14 cellular contexts compared by ENCODE assay signal in genomic region chr18:46169464-46169941, GRCh38.
A peak's percentile ranks its signal among the peaks of the same experiment; 100 is the strongest.
DNase-seq lines count a peak whose midpoint lies in the region; ATAC-seq and TF ChIP-seq lines count a peak whose summit lies in the region.
"Had no signal": no experiment of that assay in that cellular context is flagged by ENCODE, and none has a peak within 500 bp of the region (broad histone marks: within the 10 kb centered on the region; RNA-seq: fewer than 3 reads in every experiment).

No MANE protein-coding gene starts in this region.

- intact Hi-C loops in testis (cut with DNase I; ENCODE audit: low total_unique reads), result no loop called here
- intact Hi-C loops in left ventricle myocardium superior (cut with micrococcal nuclease), result no loop called here

- H3K9me3 ChIP-seq in RWPE2 (ENCODE audit: severe bottlenecking) (no peaks in the 10 kb centered on the region), fibroblast of lung (ENCODE audit: control insufficient read depth, insufficient read depth, low read depth, low read length) (no peaks in the 10 kb centered on the region), testis (no peaks in the 10 kb centered on the region)
- H3K9me3 ChIP-seq: BLaER1 treated with 17β-estradiol and CSF1 and Interleukin-3, amounts not matched to agents 10 nM and 100 nM; Peyer's patch; spleen; suprapubic skin had no signal

- no peaks in the 10 kb centered on the region for H3K27me3 Mint-ChIP-seq in activated T-cell treated with anti-CD3 and anti-CD28 coated beads, Interleukin-2, amount 50 U/mL, for 24 hours
- H3K27me3 Mint-ChIP-seq in activated T-cell treated with anti-CD3 and anti-CD28 coated beads, Interleukin-2, amount 50 U/mL, for 4 hours (ENCODE audit: low read depth), result no peaks in the 10 kb centered on the region

- peaks cover 6% of the 10 kb centered on the region for H3K79me2 ChIP-seq in fibroblast of lung (ENCODE audit: control insufficient read depth, insufficient read depth, low read length)

- TF ChIP-seq CTCF in RWPE2 (IDR thresholded peaks at IDR 0.05; ENCODE audit: poor library complexity, severe bottlenecking) (no peak), fibroblast of lung (conservative IDR thresholded peaks at IDR 0.05 in 1 of 2, IDR thresholded peaks at IDR 0.05 in 1 of 2; ENCODE audit: low read depth in 1 of 2, low read length in 2 of 2) (no peak), testis (IDR thresholded peaks at IDR 0.05) (no peak)

- peak overlapping the region; percentile 20 for H3K27ac ChIP-seq in RWPE2 (ENCODE audit: poor library complexity, severe bottlenecking)
- H3K27ac ChIP-seq in fibroblast of lung (ENCODE audit: insufficient read depth, low read length), result no peak overlapping the region
- no peak overlapping the region for H3K27ac ChIP-seq in testis
- H3K27ac ChIP-seq: suprapubic skin had no signal

- WGBS in testis, 2 donors, result 71 to 81% methylated on average over 5 to 6 of the region's 6 CpGs

- H3K27me3 ChIP-seq in RWPE2 (ENCODE audit: insufficient read depth, poor library complexity, severe bottlenecking) (no peaks in the 10 kb centered on the region), fibroblast of lung (ENCODE audit: control insufficient read depth, insufficient read depth, low read length) (no peaks in the 10 kb centered on the region), testis (no peaks in the 10 kb centered on the region)
- H3K27me3 ChIP-seq: BLaER1 treated with 17β-estradiol and CSF1 and Interleukin-3, amounts not matched to agents 10 nM and 100 nM; Peyer's patch; spleen; suprapubic skin had no signal

- no peak overlapping the region for H3K9ac ChIP-seq in fibroblast of lung (ENCODE audit: insufficient read depth, low read length)
- H3K9ac ChIP-seq: BLaER1 treated with 17β-estradiol and CSF1 and Interleukin-3, amounts not matched to agents 10 nM and 100 nM had no signal

- no peak overlapping the region for H3K4me3 ChIP-seq in RWPE2 (ENCODE audit: severe bottlenecking)
- H3K4me3 ChIP-seq in fibroblast of lung (replicated peaks in 1 of 4; ENCODE audit: control extremely low read depth in 1 of 4, insufficient read depth in 1 of 4, low read depth in 3 of 4, low read length in 4 of 4), result no peak overlapping the region
- no peak overlapping the region for H3K4me3 ChIP-seq in testis
- H3K4me3 ChIP-seq: BLaER1 treated with 17β-estradiol and CSF1 and Interleukin-3, amounts not matched to agents 10 nM and 100 nM; Peyer's patch; spleen; suprapubic skin had no signal

- H3K4me2 ChIP-seq in fibroblast of lung (ENCODE audit: extremely low read depth, insufficient read depth, low read length), result no peak overlapping the region
- H3K4me2 ChIP-seq: BLaER1 treated with 17β-estradiol and CSF1 and Interleukin-3, amounts not matched to agents 10 nM and 100 nM had no signal

- H4K20me1 ChIP-seq in fibroblast of lung (ENCODE audit: control insufficient read depth, extremely low read depth, insufficient read depth, low read length), result no peaks in the 10 kb centered on the region

- no peak for DNase-seq in activated T-cell treated with anti-CD3 and anti-CD28 coated beads, Interleukin-2, amount 50 U/mL, for 24 hours
- DNase-seq in activated T-cell treated with anti-CD3 and anti-CD28 coated beads, Interleukin-2, amount 50 U/mL, for 4 hours, result no peak
- DNase-seq in RWPE2 (ENCODE audit: low spot score) (no peak), fibroblast of lung (ENCODE audit: low read depth in 2 of 2) (peak; percentile 67 to 87), testis (peak; percentile 58), left ventricle myocardium superior (no peak)
- no peak for DNase-seq in stimulated activated naive CD4-positive, alpha-beta T cell treated with Interleukin-2 at 50 U/mL for 16 hours (lab: John Stamatoyannopoulos, UW)
- DNase-seq: effector CD4-positive, alpha-beta T cell; Kasumi-1; Peyer's patch; spleen had no signal

- peaks cover 35% of the 10 kb centered on the region for H3K4me1 Mint-ChIP-seq in activated T-cell treated with anti-CD3 and anti-CD28 coated beads, Interleukin-2, amount 50 U/mL, for 24 hours (ENCODE audit: low read depth)
- peaks cover 17% of the 10 kb centered on the region for H3K4me1 Mint-ChIP-seq in activated T-cell treated with anti-CD3 and anti-CD28 coated beads, Interleukin-2, amount 50 U/mL, for 4 hours (ENCODE audit: low read depth)

- ATAC-seq in activated T-cell treated with anti-CD3 and anti-CD28 coated beads, Interleukin-2, amount 50 U/mL, for 4 hours, result no peak
- ATAC-seq in RWPE2 (ENCODE audit: low read depth) (no peak), GM18498 (IDR thresholded peaks at IDR 0.05; ENCODE audit: unreplicated experiment) (no peak), left ventricle myocardium superior (no peak)

- H3K36me3 Mint-ChIP-seq in activated T-cell treated with anti-CD3 and anti-CD28 coated beads, Interleukin-2, amount 50 U/mL, for 24 hours (ENCODE audit: low read depth), result peaks cover 8% of the 10 kb centered on the region
- no peaks in the 10 kb centered on the region for H3K36me3 Mint-ChIP-seq in activated T-cell treated with anti-CD3 and anti-CD28 coated beads, Interleukin-2, amount 50 U/mL, for 4 hours (ENCODE audit: insufficient read depth)

- no peak for TF ChIP-seq POLR2A in testis (IDR thresholded peaks at IDR 0.05)

- peak overlapping the region; percentile 51 for H3K27ac Mint-ChIP-seq in activated T-cell treated with anti-CD3 and anti-CD28 coated beads, Interleukin-2, amount 50 U/mL, for 24 hours

- no peaks in the 10 kb centered on the region for H3K4me1 ChIP-seq in RWPE2 (ENCODE audit: insufficient read depth, poor library complexity, severe bottlenecking)
- peaks cover 2% of the 10 kb centered on the region for H3K4me1 ChIP-seq in fibroblast of lung (ENCODE audit: control insufficient read depth, extremely low read depth, insufficient read depth, low read length)
- no peaks in the 10 kb centered on the region for H3K4me1 ChIP-seq in testis

- no peak overlapping the region for H2AFZ ChIP-seq in fibroblast of lung (ENCODE audit: low read length)

- H3K36me3 ChIP-seq in RWPE2 (ENCODE audit: low read depth) (no peaks in the 10 kb centered on the region), fibroblast of lung (ENCODE audit: control insufficient read depth, insufficient read depth, low read length) (no peaks in the 10 kb centered on the region), testis (ENCODE audit: low read depth, missing control alignments) (no peaks in the 10 kb centered on the region)
- H3K36me3 ChIP-seq: BLaER1 treated with 17β-estradiol and CSF1 and Interleukin-3, amounts not matched to agents 10 nM and 100 nM; Peyer's patch; spleen; suprapubic skin had no signal

- no peak overlapping the region for H3K4me3 Mint-ChIP-seq in activated T-cell treated with anti-CD3 and anti-CD28 coated beads, Interleukin-2, amount 50 U/mL, for 24 hours
- no peak overlapping the region for H3K4me3 Mint-ChIP-seq in activated T-cell treated with anti-CD3 and anti-CD28 coated beads, Interleukin-2, amount 50 U/mL, for 4 hours

- no peaks in the 10 kb centered on the region for H3K9me3 Mint-ChIP-seq in activated T-cell treated with anti-CD3 and anti-CD28 coated beads, Interleukin-2, amount 50 U/mL, for 24 hours
- no peaks in the 10 kb centered on the region for H3K9me3 Mint-ChIP-seq in activated T-cell treated with anti-CD3 and anti-CD28 coated beads, Interleukin-2, amount 50 U/mL, for 4 hours

Comparison
In these comparisons a context has a peak if more than half of its experiments do, and no peak if none do; other contexts are left out.
1. DNase-seq: peak in fibroblast of lung (2 of 2) and testis (single experiment); none in activated T-cell treated with anti-CD3 and anti-CD28 coated beads, Interleukin-2, amount 50 U/mL, for 24 hours (single experiment), activated T-cell treated with anti-CD3 and anti-CD28 coated beads, Interleukin-2, amount 50 U/mL, for 4 hours (single experiment), RWPE2 (single experiment), stimulated activated naive CD4-positive, alpha-beta T cell treated with Interleukin-2 at 50 U/mL for 16 hours (single experiment) and left ventricle myocardium superior (single experiment).